Comparison of ENCODE assay signal across 30 cellular contexts in the genomic region with DNA sequence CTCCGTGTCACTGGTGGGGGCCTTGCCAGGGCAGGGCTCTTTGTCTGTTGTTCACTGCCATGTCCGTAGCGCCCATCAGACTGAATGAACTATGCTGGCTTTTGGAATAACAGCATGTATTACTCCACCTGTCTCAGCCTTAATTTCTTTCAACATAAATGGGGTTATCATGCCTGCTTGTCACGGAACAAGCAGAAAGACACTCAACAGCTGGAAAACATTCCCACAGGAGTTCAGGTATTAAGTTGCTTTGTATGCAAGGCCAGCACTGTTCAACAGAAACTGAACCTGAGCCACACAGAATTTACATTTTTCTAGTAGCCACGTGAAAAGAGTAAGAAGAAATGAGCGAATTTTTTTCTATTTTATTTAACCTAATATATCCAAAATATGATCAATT. TPM values are rescaled to one million over a fixed set of nuclear protein-coding genes. Genes with fewer than 3 reads are reported as not detected.
DNase-seq lines count a peak whose midpoint lies in the region; ATAC-seq and TF ChIP-seq lines count a peak whose summit lies in the region.
"Had no signal": no experiment of that assay in that cellular context is flagged by ENCODE, and none has a peak within 500 bp of the region (broad histone marks: within the 10 kb centered on the region; RNA-seq: fewer than 3 reads in every experiment).

No MANE protein-coding gene starts in this region.

- H3K27ac Mint-ChIP-seq in MCF 10A (ENCODE audit: low read depth, unreplicated experiment), result no peak overlapping the region
- H3K27ac Mint-ChIP-seq: CD4-positive, alpha-beta T cell; HFFc6; IgD-negative memory B cell had no signal

- DNase-seq in breast epithelium (ENCODE audit: low spot score in 2 of 2) (no peak), MCF 10A (ENCODE audit: unreplicated experiment) (no peak), epithelial cell of prostate (ENCODE audit: low read depth, low spot score) (no peak), vagina (ENCODE audit: extremely low spot score in 2 of 2) (no peak), SW 1271 (lab: John Stamatoyannopoulos, UW) (no peak)
- DNase-seq: AML-193; CD4-positive, alpha-beta T cell; DMS79; EL; GDM1; GOT3; HFFc6; NCI-H1092; NCI-H1417 treated with DMSO at 0.1 percent for 48 hours; NCI-H1694 treated with DMSO at 0.1 percent for 48 hours; NCI-H2081; NCI-H526 treated with DMSO at 0.1 percent for 48 hours; Peyer's patch; SK-N-SH had no signal

- no peaks in the 10 kb centered on the region for H3F3A ChIP-seq in neural cell (ENCODE audit: insufficient read depth, low read length, poor library complexity, severe bottlenecking)

- peak overlapping the region; percentile 10 for H3K9ac ChIP-seq in neural cell (ENCODE audit: low read length)
- H3K9ac ChIP-seq: BLaER1 treated with 17β-estradiol and CSF1 and Interleukin-3, amounts not matched to agents 10 nM and 100 nM; KMS-11; SK-N-SH had no signal

- no peaks in the 10 kb centered on the region for H3K79me2 ChIP-seq in neural cell (replicated peaks; ENCODE audit: insufficient read depth, low read length)

- H3K4me1 ChIP-seq in breast epithelium (peaks cover 2 to 14% of the 10 kb centered on the region in 2 donors), vagina (peaks cover 52% of the 10 kb centered on the region)
- H3K4me1 ChIP-seq: HAP-1 had no signal

- no peak overlapping the region for H3K4me3 ChIP-seq in breast epithelium
- H3K4me3 ChIP-seq in neural cell (ENCODE audit: low read length), result peak overlapping the region; percentile 6
- H3K4me3 ChIP-seq in vagina, result no peak overlapping the region
- H3K4me3 ChIP-seq: A549; BLaER1 treated with 17β-estradiol and CSF1 and Interleukin-3, amounts not matched to agents 10 nM and 100 nM; GM12878; HAP-1; Peyer's patch had no signal

- intact Hi-C loops in breast epithelium (cut with DNase I; ENCODE audit: low total_unique reads) (no loop called here), MCF 10A (cut with micrococcal nuclease) (no loop called here), vagina (cut with DNase I) (no loop called here)

- ATAC-seq in GM21423 (IDR thresholded peaks at IDR 0.05; ENCODE audit: unreplicated experiment), result no peak
- no peak for ATAC-seq in HG03457 (IDR thresholded peaks at IDR 0.05; ENCODE audit: unreplicated experiment)
- ATAC-seq: GM12878 had no signal

- no TSS peak for BruUV-seq in MCF 10A (replicated peaks; lab: Mats Ljungman, UMichigan)

- peaks cover 65% of the 10 kb centered on the region for H3K36me3 Mint-ChIP-seq in MCF 10A (ENCODE audit: insufficient read depth, unreplicated experiment)

- POLR2A ChIA-PET in MCF 10A (lab: Yijun Ruan, JAX), result interaction anchor here (0.8 to 1.0 kb wide), 2 partner anchors 11 kb away, joined by 3 to 5 read pairs; no protein-coding TSS in a partner anchor

- TF ChIP-seq RAD21 in neural cell (conservative IDR thresholded peaks at IDR 0.05), result no peak

- H3K36me3 ChIP-seq in breast epithelium (no peaks in the 10 kb centered on the region), neural cell (ENCODE audit: insufficient read depth, low read length) (no peaks in the 10 kb centered on the region), vagina (peaks cover 0 to 11% of the 10 kb centered on the region in 2 donors)
- H3K36me3 ChIP-seq: BLaER1 treated with 17β-estradiol and CSF1 and Interleukin-3, amounts not matched to agents 10 nM and 100 nM; HAP-1; Peyer's patch had no signal

- no peaks in the 10 kb centered on the region for H3K27me3 Mint-ChIP-seq in MCF 10A (ENCODE audit: insufficient read depth, unreplicated experiment)

- no peaks in the 10 kb centered on the region for H4K20me1 ChIP-seq in neural cell (ENCODE audit: insufficient read depth)

- no peak overlapping the region for H2AFZ ChIP-seq in neural cell (ENCODE audit: low read depth, low read length)

- no peak for TF ChIP-seq CTCF in breast epithelium (IDR thresholded peaks at IDR 0.05)
- TF ChIP-seq CTCF in MCF 10A (IDR thresholded peaks at IDR 0.05; ENCODE audit: unreplicated experiment), result no peak
- no peak for TF ChIP-seq CTCF in neural cell (IDR thresholded peaks at IDR 0.05; ENCODE audit: poor library complexity, severe bottlenecking)
- TF ChIP-seq CTCF in vagina (IDR thresholded peaks at IDR 0.05), result no peak

- peaks cover 39% of the 10 kb centered on the region for H3K4me1 Mint-ChIP-seq in MCF 10A (ENCODE audit: insufficient read depth, unreplicated experiment)

- no peaks in the 10 kb centered on the region for H3K27me3 ChIP-seq in breast epithelium
- no peaks in the 10 kb centered on the region for H3K27me3 ChIP-seq in neural cell (ENCODE audit: insufficient read depth, low read depth, low read length)
- H3K27me3 ChIP-seq in vagina, result no peaks in the 10 kb centered on the region
- H3K27me3 ChIP-seq: BLaER1 treated with 17β-estradiol and CSF1 and Interleukin-3, amounts not matched to agents 10 nM and 100 nM; Peyer's patch had no signal

- TF ChIP-seq EP300 in neural cell (conservative IDR thresholded peaks at IDR 0.05; ENCODE audit: poor library complexity, severe bottlenecking), result peak; percentile 50

- no peaks in the 10 kb centered on the region for H3K9me2 ChIP-seq in neural cell (ENCODE audit: insufficient read depth, low read length)
- H3K9me2 ChIP-seq: SK-N-SH had no signal

- H3K9me3 Mint-ChIP-seq in MCF 10A (ENCODE audit: unreplicated experiment), result no peaks in the 10 kb centered on the region

- H3K27ac ChIP-seq in breast epithelium (peak overlapping the region; percentile 81 to 86), epithelial cell of prostate (peak overlapping the region; percentile 86), neural cell (ENCODE audit: low read length) (peak overlapping the region; percentile 43), vagina (peak overlapping the region; percentile 45)
- H3K27ac ChIP-seq: A549; BLaER1 treated with 17β-estradiol and CSF1 and Interleukin-3, amounts not matched to agents 10 nM and 100 nM; HL-60; KMS-11 had no signal

- H3K9me3 ChIP-seq in breast epithelium (peaks cover 0 to 7% of the 10 kb centered on the region in 2 donors), neural cell (ENCODE audit: low read length) (no peaks in the 10 kb centered on the region), vagina (no peaks in the 10 kb centered on the region)

- no peak overlapping the region for H3K4me2 ChIP-seq in neural cell (ENCODE audit: low read length)
- H3K4me2 ChIP-seq: A549, KMS-11, SK-N-SH had no signal

- H3K4me3 Mint-ChIP-seq in MCF 10A (ENCODE audit: unreplicated experiment), result no peak overlapping the region
- H3K4me3 Mint-ChIP-seq: CD4-positive, alpha-beta T cell; HFFc6; IgD-negative memory B cell had no signal

- no peak for TF ChIP-seq POLR2A in breast epithelium (IDR thresholded peaks at IDR 0.05)
- TF ChIP-seq POLR2A in vagina (IDR thresholded peaks at IDR 0.05), result no peak

- CTCF ChIA-PET in MCF 10A (lab: Yijun Ruan, JAX), result no interaction called here

TF ChIP-seq in neural cell, 6 proteins besides CTCF, POLR2A, EP300 and RAD21:
- no peak for TF ChIP-seq MXI1 (conservative IDR thresholded peaks at IDR 0.05; ENCODE audit: poor library complexity, severe bottlenecking)
- peak; percentile 63 for TF ChIP-seq POLR2AphosphoS5 (IDR thresholded peaks at IDR 0.05)
- TF ChIP-seq, protein P1, sequence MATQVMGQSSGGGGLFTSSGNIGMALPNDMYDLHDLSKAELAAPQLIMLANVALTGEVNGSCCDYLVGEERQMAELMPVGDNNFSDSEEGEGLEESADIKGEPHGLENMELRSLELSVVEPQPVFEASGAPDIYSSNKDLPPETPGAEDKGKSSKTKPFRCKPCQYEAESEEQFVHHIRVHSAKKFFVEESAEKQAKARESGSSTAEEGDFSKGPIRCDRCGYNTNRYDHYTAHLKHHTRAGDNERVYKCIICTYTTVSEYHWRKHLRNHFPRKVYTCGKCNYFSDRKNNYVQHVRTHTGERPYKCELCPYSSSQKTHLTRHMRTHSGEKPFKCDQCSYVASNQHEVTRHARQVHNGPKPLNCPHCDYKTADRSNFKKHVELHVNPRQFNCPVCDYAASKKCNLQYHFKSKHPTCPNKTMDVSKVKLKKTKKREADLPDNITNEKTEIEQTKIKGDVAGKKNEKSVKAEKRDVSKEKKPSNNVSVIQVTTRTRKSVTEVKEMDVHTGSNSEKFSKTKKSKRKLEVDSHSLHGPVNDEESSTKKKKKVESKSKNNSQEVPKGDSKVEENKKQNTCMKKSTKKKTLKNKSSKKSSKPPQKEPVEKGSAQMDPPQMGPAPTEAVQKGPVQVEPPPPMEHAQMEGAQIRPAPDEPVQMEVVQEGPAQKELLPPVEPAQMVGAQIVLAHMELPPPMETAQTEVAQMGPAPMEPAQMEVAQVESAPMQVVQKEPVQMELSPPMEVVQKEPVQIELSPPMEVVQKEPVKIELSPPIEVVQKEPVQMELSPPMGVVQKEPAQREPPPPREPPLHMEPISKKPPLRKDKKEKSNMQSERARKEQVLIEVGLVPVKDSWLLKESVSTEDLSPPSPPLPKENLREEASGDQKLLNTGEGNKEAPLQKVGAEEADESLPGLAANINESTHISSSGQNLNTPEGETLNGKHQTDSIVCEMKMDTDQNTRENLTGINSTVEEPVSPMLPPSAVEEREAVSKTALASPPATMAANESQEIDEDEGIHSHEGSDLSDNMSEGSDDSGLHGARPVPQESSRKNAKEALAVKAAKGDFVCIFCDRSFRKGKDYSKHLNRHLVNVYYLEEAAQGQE (IDR thresholded peaks at IDR 0.05; ENCODE audit: borderline replicate concordance), result peak; percentile 36
TF ChIP-seq in neural cell: peak in this region for 2.

RNA-seq across cellular contexts. Expression of a gene that starts 13.1 kb away (rescaled TPM):
- total RNA-seq in breast epithelium, result 100 to 1,000 TPM in 1 of 3 donors, 10 to 100 TPM in 2; 53.1 to 169 (median 97.5) TPM
- total RNA-seq in MCF 10A (2022), result 49.1 and 50.1 TPM in 2 replicates
- 0.66 and 0.81 TPM in 2 replicates for polyA plus RNA-seq in neural cell
- polyA minus RNA-seq in neural cell, result 3.5 and 4.1 TPM in 2 replicates
- total RNA-seq in vagina, result 391 TPM
- total RNA-seq: CD4-positive, alpha-beta T cell; OCI-LY7 had no signal

RNA-seq across cellular contexts. Expression of a gene that starts 34.3 kb away (rescaled TPM):
- total RNA-seq in breast epithelium (1 to 10 TPM in 1 of 3 donors, under 1 TPM in 2; 0.33 to 1.3 (median 0.59) TPM), MCF 10A (2022) (0.22 TPM in 1 of 2 replicates, not detected in the other), vagina (0.49 TPM)
- polyA plus RNA-seq in neural cell, result 0.43 and 0.50 TPM in 2 replicates
- polyA minus RNA-seq in neural cell, result 0.24 and 0.58 TPM in 2 replicates
- total RNA-seq: CD4-positive, alpha-beta T cell; GM12878; HFFc6; OCI-LY7 had no signal
